13 cellular contexts compared by ENCODE assay signal in the genomic region with DNA sequence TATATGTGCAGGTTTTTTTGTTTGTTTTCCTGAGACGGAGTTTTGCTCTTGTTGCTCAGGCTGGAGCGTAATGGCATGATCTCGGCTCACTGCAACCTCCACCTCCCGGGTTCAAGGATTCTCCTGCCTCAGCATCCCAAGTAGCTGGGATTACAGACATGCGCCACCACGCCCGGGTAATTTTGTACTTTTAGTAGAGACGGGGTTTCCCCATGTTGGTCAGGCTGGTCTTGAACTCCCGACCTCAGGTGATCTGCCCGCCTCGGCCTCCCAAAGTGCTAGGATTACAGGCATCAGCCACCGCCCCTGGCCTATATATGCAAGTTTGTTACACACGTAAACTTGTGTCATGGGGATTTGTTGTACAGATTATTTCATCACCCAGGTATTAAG. TPM values are rescaled to one million over a fixed set of nuclear protein-coding genes. Genes with fewer than 3 reads are reported as not detected.
DNase-seq lines count a peak whose midpoint lies in the region; ATAC-seq, FAIRE-seq and TF ChIP-seq lines count a peak whose summit lies in the region.
"Not testable (repeated sequence)": the region's sequence is repeated elsewhere in the genome, so short reads cannot be mapped to it uniquely, and the experiment has no call there.
"Had no signal": no experiment of that assay in that cellular context is flagged by ENCODE, and none has a peak within 500 bp of the region (broad histone marks: within the 10 kb centered on the region; RNA-seq: fewer than 3 reads in every experiment).

No MANE protein-coding gene starts in this region.

- peaks cover 12% of the 10 kb centered on the region for H3K36me3 ChIP-seq in CD4-positive, CD25-positive, alpha-beta regulatory T cell (ENCODE audit: control insufficient read depth, insufficient read depth, low read length)
- H3K36me3 ChIP-seq in KMS-11 (ENCODE audit: insufficient read depth); hepatocyte (replicated peaks; ENCODE audit: insufficient read depth, low read depth); small intestine (ENCODE audit: control insufficient read depth in 2 of 2, insufficient read depth in 2 of 2, low read length in 2 of 2): not testable (repeated sequence)

- not testable (repeated sequence) for H3K27me3 Mint-ChIP-seq in CD4-positive, CD25-positive, alpha-beta regulatory T cell; activated naive CD4-positive, alpha-beta T cell treated with anti-CD3 and anti-CD28 coated beads, Interleukin-2, amount 10 ng/mL, durations not matched to agents 7 days and 5 days; natural killer cell treated with Interleukin-12 subunit alpha and Interleukin-12 subunit beta and Interleukin-15 and Interleukin-18, amount 100 ng/mL, for 72 hours

- H3K9ac ChIP-seq in KMS-11 = not testable (repeated sequence)

- H3K4me3 Mint-ChIP-seq in CD4-positive, CD25-positive, alpha-beta regulatory T cell; activated naive CD4-positive, alpha-beta T cell treated with anti-CD3 and anti-CD28 coated beads, Interleukin-2, amount 10 ng/mL, durations not matched to agents 7 days and 5 days; natural killer cell treated with Interleukin-12 subunit alpha and Interleukin-12 subunit beta and Interleukin-15 and Interleukin-18, amount 100 ng/mL, for 72 hours: not testable (repeated sequence)

- TF ChIP-seq CTCF in KMS-11 (conservative IDR thresholded peaks at IDR 0.05; ENCODE audit: low read depth, low read length); VCaP (conservative IDR thresholded peaks at IDR 0.05); hepatocyte (IDR thresholded peaks at IDR 0.05; ENCODE audit: poor library complexity): not testable (repeated sequence)

- H3K9me3 Mint-ChIP-seq in CD4-positive, CD25-positive, alpha-beta regulatory T cell; activated naive CD4-positive, alpha-beta T cell treated with anti-CD3 and anti-CD28 coated beads, Interleukin-2, amount 10 ng/mL, durations not matched to agents 7 days and 5 days; natural killer cell treated with Interleukin-12 subunit alpha and Interleukin-12 subunit beta and Interleukin-15 and Interleukin-18, amount 100 ng/mL, for 72 hours: not testable (repeated sequence)

- peaks cover 12 to 76% (median 31%) of the 10 kb centered on the region in 4 donors for H3K4me1 Mint-ChIP-seq in CD4-positive, CD25-positive, alpha-beta regulatory T cell
- peaks cover 47% of the 10 kb centered on the region for H3K4me1 Mint-ChIP-seq in activated naive CD4-positive, alpha-beta T cell treated with anti-CD3 and anti-CD28 coated beads, Interleukin-2, amount 10 ng/mL, durations not matched to agents 7 days and 5 days
- H3K4me1 Mint-ChIP-seq in natural killer cell treated with Interleukin-12 subunit alpha and Interleukin-12 subunit beta and Interleukin-15 and Interleukin-18, amount 100 ng/mL, for 72 hours (ENCODE audit: low read depth in 2 of 2) = peaks cover 39 to 48% of the 10 kb centered on the region in 2 donors

- not testable (repeated sequence) for H3K9me3 ChIP-seq in CD4-positive, CD25-positive, alpha-beta regulatory T cell (ENCODE audit: control insufficient read depth in 2 of 2, low read length in 2 of 2); hepatocyte (ENCODE audit: low read depth); small intestine (ENCODE audit: control insufficient read depth, low read depth)

- H3K4me2 ChIP-seq in KMS-11 = peak overlapping the region; percentile 57
- H3K4me2 ChIP-seq in hepatocyte = peak overlapping the region; percentile 19

- not testable (repeated sequence) for H3K27ac Mint-ChIP-seq in CD4-positive, CD25-positive, alpha-beta regulatory T cell
- peak overlapping the region; percentile 87 for H3K27ac Mint-ChIP-seq in activated naive CD4-positive, alpha-beta T cell treated with anti-CD3 and anti-CD28 coated beads, Interleukin-2, amount 10 ng/mL, durations not matched to agents 7 days and 5 days
- H3K27ac Mint-ChIP-seq in natural killer cell treated with Interleukin-12 subunit alpha and Interleukin-12 subunit beta and Interleukin-15 and Interleukin-18, amount 100 ng/mL, for 72 hours = peak overlapping the region; percentile 92 to 95

- not testable (repeated sequence) for H3K9me2 ChIP-seq in hepatocyte (replicated peaks; ENCODE audit: insufficient read depth)

- not testable (repeated sequence) for DNase-seq in CD4-positive, CD25-positive, alpha-beta regulatory T cell; activated naive CD4-positive, alpha-beta T cell treated with anti-CD3 and anti-CD28 coated beads, Interleukin-2, amount 10 ng/mL, durations not matched to agents 7 days and 5 days; hepatocyte (ENCODE audit: low spot score); natural killer cell treated with Interleukin-12 subunit alpha and Interleukin-12 subunit beta and Interleukin-15 and Interleukin-18, amount 100 ng/mL, for 72 hours (ENCODE audit: low spot score); small intestine

- H4K20me1 ChIP-seq in KMS-11 (ENCODE audit: insufficient read depth); hepatocyte (ENCODE audit: insufficient read depth, poor library complexity, severe bottlenecking): not testable (repeated sequence)

- not testable (repeated sequence) for FAIRE-seq in small intestine (lab: Jason Lieb, UNC)

- H3K4me1 ChIP-seq in CD4-positive, CD25-positive, alpha-beta regulatory T cell (ENCODE audit: control insufficient read depth, insufficient read depth, low read length, poor library complexity, severe bottlenecking) = peaks cover 34% of the 10 kb centered on the region
- peaks cover 23% of the 10 kb centered on the region for H3K4me1 ChIP-seq in KMS-11 (ENCODE audit: low read depth, poor library complexity, severe bottlenecking)
- not testable (repeated sequence) for H3K4me1 ChIP-seq in hepatocyte (ENCODE audit: insufficient read depth); small intestine (ENCODE audit: control insufficient read depth in 2 of 2, insufficient read depth in 1 of 2, low read depth in 1 of 2, low read length in 1 of 2)

- peak overlapping the region; percentile 77 for H3K27ac ChIP-seq in CD4-positive, CD25-positive, alpha-beta regulatory T cell (ENCODE audit: insufficient read depth, low read length, poor library complexity, severe bottlenecking)
- not testable (repeated sequence) for H3K27ac ChIP-seq in KMS-11
- peak overlapping the region; percentile 76; the same call in 1 of the 2 replicates for H3K27ac ChIP-seq in VCaP
- H3K27ac ChIP-seq in hepatocyte = peak overlapping the region; percentile 86
- peak overlapping the region; percentile 17 to 87 for H3K27ac ChIP-seq in small intestine (ENCODE audit: low read depth in 1 of 2, low read length in 1 of 2)

- not testable (repeated sequence) for H3K79me2 ChIP-seq in KMS-11 (ENCODE audit: insufficient read depth, low read depth); hepatocyte

- CTCF ChIA-PET in activated naive CD4-positive, alpha-beta T cell treated with anti-CD3 and anti-CD28 coated beads, Interleukin-2, amount 10 ng/mL, durations not matched to agents 7 days and 5 days (lab: Charles Lee) = interaction anchor here (1.0 to 9.7 kb wide), 14 partner anchors 12 to 158 kb away, joined by 3 to 94 read pairs (median 12); a partner anchor contains a TSS

- WGBS in hepatocyte (ENCODE audit: low lambda C conversion rate, missing lambda C conversion rate) = 62% methylated on average over 13 of the region's 13 CpGs
- WGBS in small intestine, 3 donors = 57 to 70% (median 63%) methylated on average over 11 to 13 of the region's 13 CpGs

- peaks cover 15% of the 10 kb centered on the region for H3K36me3 Mint-ChIP-seq in CD4-positive, CD25-positive, alpha-beta regulatory T cell
- H3K36me3 Mint-ChIP-seq in activated naive CD4-positive, alpha-beta T cell treated with anti-CD3 and anti-CD28 coated beads, Interleukin-2, amount 10 ng/mL, durations not matched to agents 7 days and 5 days = peaks cover 21% of the 10 kb centered on the region
- not testable (repeated sequence) for H3K36me3 Mint-ChIP-seq in natural killer cell treated with Interleukin-12 subunit alpha and Interleukin-12 subunit beta and Interleukin-15 and Interleukin-18, amount 100 ng/mL, for 72 hours

- ATAC-seq in CD4-positive, CD25-positive, alpha-beta regulatory T cell (ENCODE audit: low read depth in 2 of 2); natural killer cell treated with Interleukin-12 subunit alpha and Interleukin-12 subunit beta and Interleukin-15 and Interleukin-18, amount 100 ng/mL, for 72 hours: not testable (repeated sequence)

- not testable (repeated sequence) for H3K4me3 ChIP-seq in CD4-positive, CD25-positive, alpha-beta regulatory T cell (ENCODE audit: low read depth, low read length); KMS-11 (IDR thresholded peaks at IDR 0.05; ENCODE audit: insufficient read depth, low read depth, low read length); hepatocyte; small intestine (ENCODE audit: low read depth in 1 of 2, low read length in 2 of 2)

- H2AFZ ChIP-seq in KMS-11 (ENCODE audit: low read depth) = peak overlapping the region; percentile 70; the same call in 1 of the 2 replicates
- H2AFZ ChIP-seq in hepatocyte = not testable (repeated sequence)

- not testable (repeated sequence) for H3K27me3 ChIP-seq in CD4-positive, CD25-positive, alpha-beta regulatory T cell (ENCODE audit: control insufficient read depth, insufficient read depth, low read length); KMS-11 (ENCODE audit: insufficient read depth, low read depth); hepatocyte; small intestine (ENCODE audit: control insufficient read depth in 2 of 2, insufficient read depth in 2 of 2, low read length in 2 of 2)

RNA-seq across cellular contexts. Expression of a gene that starts 1.2 kb away (rescaled TPM):
- total RNA-seq in CD4-positive, CD25-positive, alpha-beta regulatory T cell = 8.6 TPM
- 1 to 10 TPM; 5.3 to 7.1 (median 6.0) TPM for polyA plus RNA-seq in CD4-positive, CD25-positive, alpha-beta regulatory T cell
- 11.4 and 15.7 TPM in 2 replicates for total RNA-seq in hepatocyte
- polyA plus RNA-seq in hepatocyte = 14.5 and 15.7 TPM in 2 replicates
- 10 to 100 TPM; 25.9 to 27.8 TPM for total RNA-seq in natural killer cell treated with Interleukin-12 subunit alpha and Interleukin-12 subunit beta and Interleukin-15 and Interleukin-18, amount 100 ng/mL, for 72 hours
- polyA plus RNA-seq in small intestine = 10 to 100 TPM; 21.6 to 32.9 (median 22.5) TPM

RNA-seq across cellular contexts. Expression of a gene that starts 1.3 kb away (rescaled TPM):
- total RNA-seq in CD4-positive, CD25-positive, alpha-beta regulatory T cell = not detected
- not detected for polyA plus RNA-seq in CD4-positive, CD25-positive, alpha-beta regulatory T cell
- 3,581 and 4,608 TPM in 2 replicates for total RNA-seq in hepatocyte
- polyA plus RNA-seq in hepatocyte = 5,258 and 8,089 TPM in 2 replicates
- total RNA-seq in natural killer cell treated with Interleukin-12 subunit alpha and Interleukin-12 subunit beta and Interleukin-15 and Interleukin-18, amount 100 ng/mL, for 72 hours = not detected
- 1 to 10 TPM in 1 of 3 donors, under 1 TPM in 1, not detected in 1; 0.42 to 3.2 TPM for polyA plus RNA-seq in small intestine
- total RNA-seq: H1, IMR-90, MCF 10A, OCI-LY7, SJCRH30 had no signal
- polyA plus RNA-seq: BJ, H1, IMR-90 had no signal

RNA-seq across cellular contexts. Expression of a gene that starts 9.6 kb away (rescaled TPM):
- 2.9 TPM for total RNA-seq in CD4-positive, CD25-positive, alpha-beta regulatory T cell
- polyA plus RNA-seq in CD4-positive, CD25-positive, alpha-beta regulatory T cell = 100 to 1,000 TPM in 2 of 4 donors, 10 to 100 TPM in 2; 48.4 to 121 (median 101) TPM
- 1.1 and 4.3 TPM in 2 replicates for total RNA-seq in hepatocyte
- 4.8 and 14.5 TPM in 2 replicates for polyA plus RNA-seq in hepatocyte
- 100 to 1,000 TPM; 111 to 583 TPM for total RNA-seq in natural killer cell treated with Interleukin-12 subunit alpha and Interleukin-12 subunit beta and Interleukin-15 and Interleukin-18, amount 100 ng/mL, for 72 hours
- 10 to 100 TPM; 11.6 to 79.8 (median 51.6) TPM for polyA plus RNA-seq in small intestine
- total RNA-seq: H1, IMR-90 had no signal

RNA-seq across cellular contexts. Expression of a gene that starts 13.3 kb away (rescaled TPM):
- not detected for total RNA-seq in CD4-positive, CD25-positive, alpha-beta regulatory T cell
- polyA plus RNA-seq in CD4-positive, CD25-positive, alpha-beta regulatory T cell = under 1 TPM in 1 of 4 donors, not detected in 3; 0.21 TPM
- total RNA-seq in hepatocyte = 2.6 and 4.1 TPM in 2 replicates
- polyA plus RNA-seq in hepatocyte (3.9 and 8.1 TPM in 2 replicates), small intestine (1 to 10 TPM in 2 of 3 donors, under 1 TPM in 1; 0.28 to 7.8 (median 4.9) TPM)
- not detected for total RNA-seq in natural killer cell treated with Interleukin-12 subunit alpha and Interleukin-12 subunit beta and Interleukin-15 and Interleukin-18, amount 100 ng/mL, for 72 hours
- total RNA-seq: H1, IMR-90, MCF 10A, OCI-LY7, SJCRH30 had no signal
- polyA plus RNA-seq: BJ, H1, IMR-90 had no signal

RNA-seq across cellular contexts. Expression of a gene that starts 22.5 kb away (rescaled TPM):
- 67.5 TPM for total RNA-seq in CD4-positive, CD25-positive, alpha-beta regulatory T cell
- polyA plus RNA-seq in CD4-positive, CD25-positive, alpha-beta regulatory T cell = 100 to 1,000 TPM; 107 to 128 (median 117) TPM
- total RNA-seq in hepatocyte = 103 TPM in 2 replicates
- polyA plus RNA-seq in hepatocyte = 163 and 177 TPM in 2 replicates
- 10 to 100 TPM; 86.2 to 87.8 TPM for total RNA-seq in natural killer cell treated with Interleukin-12 subunit alpha and Interleukin-12 subunit beta and Interleukin-15 and Interleukin-18, amount 100 ng/mL, for 72 hours
- 100 to 1,000 TPM; 113 to 170 (median 128) TPM for polyA plus RNA-seq in small intestine

Comparison
In these comparisons a context has a peak if more than half of its experiments do, and no peak if none do; other contexts are left out.
1. RNA of a gene that starts 1.3 kb away (total RNA-seq): 3,581 to 4,608 TPM in hepatocyte; not detected in CD4-positive, CD25-positive, alpha-beta regulatory T cell (single experiment) and not detected in natural killer cell treated with Interleukin-12 subunit alpha and Interleukin-12 subunit beta and Interleukin-15 and Interleukin-18, amount 100 ng/mL, for 72 hours; every median in the first group is over 1,000 times any median in the second.
2. RNA of a gene that starts 9.6 kb away (total RNA-seq): 111 to 583 TPM in natural killer cell treated with Interleukin-12 subunit alpha and Interleukin-12 subunit beta and Interleukin-15 and Interleukin-18, amount 100 ng/mL, for 72 hours; 1.1 to 4.3 TPM in hepatocyte and 2.9 TPM in CD4-positive, CD25-positive, alpha-beta regulatory T cell (single experiment); every median in the first group is over 10 times any median in the second.